ENCODE assay signal across 17 cellular contexts in genomic region chr5:157347301-157348048, GRCh38.
"Had no signal": no experiment of that assay in that cellular context is flagged by ENCODE, and none has a peak within 500 bp of the region (broad histone marks: within the 10 kb centered on the region; RNA-seq: fewer than 3 reads in every experiment).

No MANE protein-coding gene starts in this region.

- H3K36me3 ChIP-seq: tibial artery had no signal

- DNase-seq: activated B cell treated with CpG ODN at 0.5 μM for 24 hours; activated CD4-positive, alpha-beta T cell treated with anti-CD3 and anti-CD28 coated beads, Interleukin-2, amount 10 ng/mL, durations not matched to agents 24 days and 14 days; activated CD8-positive, alpha-beta T cell treated with anti-CD3 and anti-CD28 coated beads, Interleukin-2, amount 10 ng/mL, durations not matched to agents 7 days and 5 days; activated naive CD4-positive, alpha-beta T cell treated with anti-CD3 and anti-CD28 coated beads, Interleukin-2, amount 50 U/mL, for 16 hours; activated T-cell treated with anti-CD3 and anti-CD28 coated beads for 4 hours; central memory CD4-positive, alpha-beta T cell; cortex of kidney; effector CD8-positive, alpha-beta T cell; foreskin fibroblast; naive thymus-derived CD8-positive, alpha-beta T cell; posterior cingulate gyrus; stimulated activated CD4-positive, alpha-beta T cell treated with anti-CD3 and anti-CD28 coated beads, Interleukin-1b, Interleukin-23, amount 100 ng/mL, for 48 hours; SW 1271; tibial artery had no signal

- H3K27ac ChIP-seq: tibial artery had no signal

- ATAC-seq: activated CD8-positive, alpha-beta T cell treated with anti-CD3 and anti-CD28 coated beads, Interleukin-2, amount 10 ng/mL, durations not matched to agents 7 days and 5 days; left lobe of liver; naive thymus-derived CD8-positive, alpha-beta T cell had no signal

- H3K4me3 ChIP-seq: tibial artery had no signal

- H3K27me3 ChIP-seq: tibial artery had no signal

- FAIRE-seq: endothelial cell of umbilical vein, urothelium cell line had no signal

- H3K9me3 ChIP-seq: tibial artery had no signal
